8 cellular contexts compared by ENCODE assay signal in the genomic region with DNA sequence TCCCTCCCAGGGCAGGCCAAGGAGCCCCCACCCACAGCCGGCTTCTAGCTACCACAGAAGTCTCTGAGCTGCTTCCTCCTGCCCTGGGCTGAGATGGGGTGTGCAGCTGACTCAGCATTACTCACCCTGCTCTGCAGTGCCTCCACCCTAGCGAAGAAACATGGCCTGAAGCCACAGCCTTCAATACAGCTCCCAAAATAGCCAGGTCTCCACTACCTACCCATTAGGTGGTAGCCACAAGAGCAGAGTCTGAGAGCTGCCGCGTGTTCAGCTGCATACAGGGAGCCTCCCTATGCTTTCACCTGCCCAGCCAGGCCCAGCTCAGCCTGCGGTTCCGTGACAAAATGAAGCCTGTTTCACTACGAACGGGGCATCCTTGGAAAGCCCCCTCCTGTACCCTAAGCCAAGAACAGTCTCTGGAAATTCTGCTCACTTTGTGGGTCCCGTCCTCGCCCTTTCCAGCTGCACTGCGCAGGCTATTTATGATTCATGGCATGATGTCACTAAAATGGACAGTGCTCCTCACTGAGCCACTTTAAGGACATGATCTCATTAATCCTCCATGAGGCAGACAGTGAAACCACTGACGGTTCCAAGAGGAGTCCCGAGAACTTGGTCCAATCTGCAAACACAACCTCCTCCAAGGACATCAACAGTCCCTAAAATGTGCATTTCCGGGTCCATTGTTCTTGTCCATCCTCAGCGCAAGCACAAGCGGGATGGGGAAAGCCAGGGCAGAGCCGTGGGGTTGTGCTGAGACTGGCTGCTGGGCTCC. TPM values are rescaled to one million over a fixed set of nuclear protein-coding genes. Genes with fewer than 3 reads are reported as not detected.
DNase-seq lines count a peak whose midpoint lies in the region; ATAC-seq and TF ChIP-seq lines count a peak whose summit lies in the region.

No MANE protein-coding gene starts in this region.

- H3K9me3 ChIP-seq in NT2/D1 (ENCODE audit: insufficient read depth, low read length) (no peaks in the 10 kb centered on the region), upper lobe of left lung (no peaks in the 10 kb centered on the region)

- H3K36me3 ChIP-seq in NT2/D1 (ENCODE audit: insufficient read depth, insufficient read length, low read length) (peaks cover 99% of the 10 kb centered on the region), upper lobe of left lung (peaks cover 31 to 96% (median 71%) of the 10 kb centered on the region in 4 donors)

- TF ChIP-seq POLR2A in upper lobe of left lung (IDR thresholded peaks at IDR 0.05), result no peak

- TF ChIP-seq CTCF in HFF-Myc (IDR thresholded peaks at IDR 0.05; ENCODE audit: low read depth, low read length, missing control alignments), result no peak
- TF ChIP-seq CTCF in fibroblast of pulmonary artery (IDR thresholded peaks at IDR 0.05; ENCODE audit: low read length, missing control alignments), result no peak
- no peak for TF ChIP-seq CTCF in upper lobe of left lung (IDR thresholded peaks at IDR 0.05)

- no peak overlapping the region for H3K4me3 ChIP-seq in HFF-Myc (replicated peaks; ENCODE audit: low read depth, low read length)
- no peak overlapping the region for H3K4me3 ChIP-seq in NT2/D1 (ENCODE audit: insufficient read length, low read depth)
- H3K4me3 ChIP-seq in fibroblast of pulmonary artery (replicated peaks; ENCODE audit: low read depth, low read length), result no peak overlapping the region
- H3K4me3 ChIP-seq in upper lobe of left lung, result no peak overlapping the region

- peak; percentile 93 for DNase-seq in ELR (ENCODE audit: low read depth)
- DNase-seq in HFF-Myc (ENCODE audit: extremely low read depth, low read depth), result peak; percentile 76
- no peak for DNase-seq in NT2/D1 (ENCODE audit: low read depth, low spot score)
- DNase-seq in activated T-helper 1 cell treated with anti-CD3 and anti-CD28 coated beads, Interleukin-2, amount 50 U/mL, for 16 hours (ENCODE audit: low read depth in 1 of 2, low spot score in 1 of 2), result peak; percentile 61 to 64
- peak; percentile 91 for DNase-seq in fibroblast of pulmonary artery (ENCODE audit: low read depth)
- DNase-seq in posterior vena cava (ENCODE audit: low spot score), result peak; percentile 93
- peak in 1 of 2 donors; percentile 81 for DNase-seq in upper lobe of left lung
- DNase-seq in NCI-H345 treated with DMSO at 0.1 percent for 48 hours (lab: John Stamatoyannopoulos, UW; ENCODE audit: unreplicated experiment), result no peak

- H3K4me1 ChIP-seq in NT2/D1 (ENCODE audit: insufficient read depth, insufficient read length) (peaks cover 42% of the 10 kb centered on the region), upper lobe of left lung (peaks cover 62 to 69% (median 67%) of the 10 kb centered on the region in 4 donors)

- intact Hi-C loops in posterior vena cava (cut with DNase I), result no loop called here

- peak overlapping the region; percentile 62 to 84 (median 80) for H3K27ac ChIP-seq in upper lobe of left lung

- WGBS in upper lobe of left lung, 2 donors, result 55 to 68% methylated on average over 7 to 17 of the region's 17 CpGs

- TF ChIP-seq EP300 in upper lobe of left lung (IDR thresholded peaks at IDR 0.05), result no peak

- peak overlapping the region; percentile 14 for H3K9ac ChIP-seq in NT2/D1 (ENCODE audit: insufficient read length, low read depth)

- H3K27me3 ChIP-seq in NT2/D1 (ENCODE audit: insufficient read depth, insufficient read length), result no peaks in the 10 kb centered on the region
- no peaks in the 10 kb centered on the region for H3K27me3 ChIP-seq in upper lobe of left lung

- ATAC-seq in upper lobe of left lung (ENCODE audit: low FRiP score in 2 of 2), result peak; percentile 65 to 77

RNA-seq across cellular contexts. Expression of gene WDR1, which starts 20.2 kb away (rescaled TPM):
- total RNA-seq in posterior vena cava (100 to 1,000 TPM; 575 to 698 TPM), upper lobe of left lung (100 to 1,000 TPM; 135 to 307 (median 183) TPM)

Comparison
In these comparisons a context has a peak if more than half of its experiments do, and no peak if none do; other contexts are left out.
1. DNase-seq: peak in ELR (single experiment), HFF-Myc (single experiment), activated T-helper 1 cell treated with anti-CD3 and anti-CD28 coated beads, Interleukin-2, amount 50 U/mL, for 16 hours (2 of 2), fibroblast of pulmonary artery (single experiment) and posterior vena cava (single experiment); none in NT2/D1 (single experiment) and NCI-H345 treated with DMSO at 0.1 percent for 48 hours (single experiment).